22 cellular contexts compared by ENCODE assay signal in genomic region chr12:103816663-103817062, GRCh38. TPM values are rescaled to one million over a fixed set of nuclear protein-coding genes. Genes with fewer than 3 reads are reported as not detected.
DNase-seq lines count a peak whose midpoint lies in the region; ATAC-seq, FAIRE-seq and TF ChIP-seq lines count a peak whose summit lies in the region.
"Had no signal": no experiment of that assay in that cellular context is flagged by ENCODE, and none has a peak within 500 bp of the region (broad histone marks: within the 10 kb centered on the region; RNA-seq: fewer than 3 reads in every experiment).

No MANE protein-coding gene starts in this region.

- dilution Hi-C loops in endothelial cell of umbilical vein (cut with MboI; ENCODE audit: extremely low pct_ligation_motif_present, low sequenced_read_pairs) = no loop called here

- SMC1A ChIA-PET in GM12878 (lab: Charles Lee; ENCODE audit: uncharacterized antibody, unreplicated experiment) = interaction anchor here (1.4 kb wide), 1 partner anchor 35 kb away, joined by 4 read pairs; no protein-coding TSS in a partner anchor

- H3K9me3 ChIP-seq in HepG2 (ENCODE audit: low read length) = peaks cover 8% of the 10 kb centered on the region
- H3K9me3 ChIP-seq in right lobe of liver = no peaks in the 10 kb centered on the region
- H3K9me3 ChIP-seq in HEK293 (ENCODE audit: control insufficient read depth, insufficient read depth, low read depth, low read length) = no peaks in the 10 kb centered on the region
- no peaks in the 10 kb centered on the region; the same call in 2 of the 3 replicates for H3K9me3 ChIP-seq in GM12878 (replicated peaks; ENCODE audit: control insufficient read depth, insufficient read depth, low read length)
- no peaks in the 10 kb centered on the region for H3K9me3 ChIP-seq in endothelial cell of umbilical vein (replicated peaks; ENCODE audit: control insufficient read depth, insufficient read depth, low read length)
- H3K9me3 ChIP-seq: Caco-2 had no signal

- H3K79me2 ChIP-seq in HepG2 (ENCODE audit: insufficient read depth, low read length) = peaks cover 12% of the 10 kb centered on the region
- no peaks in the 10 kb centered on the region for H3K79me2 ChIP-seq in GM12878 (ENCODE audit: control insufficient read depth, insufficient read depth, low read length)
- no peaks in the 10 kb centered on the region for H3K79me2 ChIP-seq in endothelial cell of umbilical vein (ENCODE audit: control insufficient read depth, insufficient read depth, low read length)

- POLR2A ChIA-PET in HepG2 (lab: Yijun Ruan, JAX) (no interaction called here), HEK293 (lab: Yijun Ruan, JAX) (interaction anchor here (0.7 kb wide), 1 partner anchor 35 kb away, joined by 3 read pairs; no protein-coding TSS in a partner anchor), GM12878 (lab: Charles Lee) (interaction anchor here (0.6 kb wide), 1 partner anchor 470 kb away, joined by 4 read pairs; no protein-coding TSS in a partner anchor), endothelial cell of umbilical vein (lab: Charles Lee) (no interaction called here)

- no peak overlapping the region for H3K9ac ChIP-seq in HepG2 (ENCODE audit: insufficient read depth, low read depth, low read length)
- no peak overlapping the region for H3K9ac ChIP-seq in GM12878 (ENCODE audit: control insufficient read depth, insufficient read depth, low read length)
- H3K9ac ChIP-seq in endothelial cell of umbilical vein (replicated peaks; ENCODE audit: extremely low read depth, insufficient read depth, low read length) = no peak overlapping the region
- H3K9ac ChIP-seq: BLaER1 treated with 17β-estradiol and CSF1 and Interleukin-3, amounts not matched to agents 10 nM and 100 nM had no signal

- CTCF ChIA-PET in HepG2 (lab: Yijun Ruan, JAX; ENCODE audit: low intra/inter-chr PET ratio, low total read pairs) = no interaction called here
- CTCF ChIA-PET in HEK293 (lab: Yijun Ruan, JAX) = no interaction called here
- CTCF ChIA-PET in GM12878 (lab: Yijun Ruan, JAX) = interaction anchor here (1.0 kb wide), 1 partner anchor 17 kb away, joined by 3 read pairs; no protein-coding TSS in a partner anchor
- CTCF ChIA-PET in endothelial cell of umbilical vein (lab: Charles Lee) = interaction anchor here (0.6 to 0.9 kb wide), 2 partner anchors 10 to 1721 kb away, joined by 3 read pairs; no protein-coding TSS in a partner anchor

- TF ChIP-seq CTCF in HepG2 (CRISPR knock-in tag; IDR thresholded peaks at IDR 0.05) (no peak), right lobe of liver (IDR thresholded peaks at IDR 0.05) (no peak), HEK293 (tag by site-specific recombination; IDR thresholded peaks at IDR 0.05) (no peak), GM12878 (IDR thresholded peaks at IDR 0.05 in 2 of 3, conservative IDR thresholded peaks at IDR 0.05 in 1 of 3; ENCODE audit: control insufficient read depth in 2 of 3, extremely low read depth in 1 of 3, insufficient read depth in 1 of 3, low read depth in 3 of 3, low read length in 3 of 3) (no peak), endothelial cell of umbilical vein (IDR thresholded peaks at IDR 0.05; ENCODE audit: extremely low read depth in 1 of 2, insufficient read depth in 1 of 2, low read depth in 1 of 2, low read length in 2 of 2) (no peak)

- no peaks in the 10 kb centered on the region for H3K9me1 ChIP-seq in endothelial cell of umbilical vein (replicated peaks; ENCODE audit: control insufficient read depth, extremely low read depth, insufficient read depth, low read length)

- RAD21 ChIA-PET in GM12878 (lab: Charles Lee; ENCODE audit: unreplicated experiment) = interaction anchor here (0.6 kb wide), 1 partner anchor 143 kb away, joined by 3 read pairs; no protein-coding TSS in a partner anchor

- H4K20me1 ChIP-seq in HepG2 (ENCODE audit: insufficient read depth, low read length) (no peaks in the 10 kb centered on the region), GM12878 (ENCODE audit: control insufficient read depth, insufficient read depth) (no peaks in the 10 kb centered on the region), endothelial cell of umbilical vein (replicated peaks; ENCODE audit: control insufficient read depth, extremely low read depth, insufficient read depth, low read length) (no peaks in the 10 kb centered on the region)

- H3K4me1 ChIP-seq in HepG2 (ENCODE audit: insufficient read depth, low read length) (no peaks in the 10 kb centered on the region), right lobe of liver (no peaks in the 10 kb centered on the region), HEK293 (ENCODE audit: control insufficient read depth, insufficient read depth, low read length) (no peaks in the 10 kb centered on the region), GM12878 (ENCODE audit: control insufficient read depth, insufficient read depth, low read length) (no peaks in the 10 kb centered on the region), endothelial cell of umbilical vein (ENCODE audit: control insufficient read depth, extremely low read depth, insufficient read depth, low read length) (no peaks in the 10 kb centered on the region)
- H3K4me1 ChIP-seq: Caco-2 had no signal

- TF ChIP-seq POLR2A in HepG2 (IDR thresholded peaks at IDR 0.05; ENCODE audit: insufficient read depth in 1 of 2, low read depth in 2 of 2, low read length in 2 of 2) = no peak
- no peak for TF ChIP-seq POLR2A in right lobe of liver (IDR thresholded peaks at IDR 0.05)
- no peak for TF ChIP-seq POLR2A in GM12878 (IDR thresholded peaks at IDR 0.05; ENCODE audit: low read depth, low read length)
- TF ChIP-seq POLR2A in endothelial cell of umbilical vein (IDR thresholded peaks at IDR 0.05; ENCODE audit: low read depth, low read length) = no peak

- in situ Hi-C loops in HepG2 (cut with HindIII; ENCODE audit: extremely low pct_ligation_motif_present, low pct_unique_long_range_greater_than_20kb) = no loop called here
- in situ Hi-C loops in GM12878 (cut with MboI) = no loop called here

- H3K4me2 ChIP-seq in HepG2 (ENCODE audit: low read depth, low read length) = no peak overlapping the region
- no peak overlapping the region for H3K4me2 ChIP-seq in GM12878 (ENCODE audit: control insufficient read depth, insufficient read depth)
- no peak overlapping the region for H3K4me2 ChIP-seq in endothelial cell of umbilical vein (ENCODE audit: insufficient read depth, low read length)
- H3K4me2 ChIP-seq: BLaER1 treated with 17β-estradiol and CSF1 and Interleukin-3, amounts not matched to agents 10 nM and 100 nM had no signal

- ATAC-seq in HepG2 (no peak), right lobe of liver (no peak), GM12878 (no peak), HG03457 (IDR thresholded peaks at IDR 0.05; ENCODE audit: unreplicated experiment) (no peak)
- ATAC-seq: CD8-positive, alpha-beta T cell had no signal

- no peak for DNase-seq in HepG2 (ENCODE audit: low spot score)
- no peak for DNase-seq in right lobe of liver
- no peak for DNase-seq in GM12878 (ENCODE audit: low read depth, low spot score)
- DNase-seq in endothelial cell of umbilical vein (ENCODE audit: low read depth, low spot score) = no peak
- no peak for DNase-seq in NCI-H128 (lab: John Stamatoyannopoulos, UW; ENCODE audit: unreplicated experiment)
- no peak for DNase-seq in islet precursor cell
- DNase-seq: 8988T; AML-193; Caco-2; Calu3; CD4-positive, alpha-beta T cell; CD8-positive, alpha-beta T cell; DMS79 treated with DMSO at 0.1 percent for 48 hours; GF-D8 had no signal

- no TSS peak for BruUV-seq in HepG2 (replicated peaks; lab: Mats Ljungman, UMichigan)
- BruUV-seq in GM12878 (replicated peaks; lab: Mats Ljungman, UMichigan) = no TSS peak
- BruUV-seq in endothelial cell of umbilical vein (replicated peaks; lab: Mats Ljungman, UMichigan) = no TSS peak

- no peak for FAIRE-seq in HepG2 (lab: Jason Lieb, UNC)
- no peak for FAIRE-seq in GM12878 (lab: Jason Lieb, UNC)
- no peak for FAIRE-seq in endothelial cell of umbilical vein (lab: Jason Lieb, UNC)
- FAIRE-seq: A204.1, D721Med, G401.6, GM12892 had no signal

- 95% methylated on average over 1 of the region's 1 CpG for WGBS in HepG2 (ENCODE audit: low lambda C conversion rate)
- WGBS in right lobe of liver (ENCODE audit: insufficient coverage, low coverage, low lambda C conversion rate, missing lambda C conversion rate) = 100% methylated on average over 1 of the region's 1 CpG
- 100% methylated on average over 1 of the region's 1 CpG for WGBS in GM12878 (ENCODE audit: insufficient coverage, insufficient replicate concordance, low lambda C conversion rate, missing lambda C conversion rate)

- H3K4me3 ChIP-seq in HepG2 (replicated peaks in 1 of 3; ENCODE audit: insufficient read depth in 1 of 3, low read depth in 2 of 3, low read length in 3 of 3) (no peak overlapping the region), right lobe of liver (no peak overlapping the region), HEK293 (ENCODE audit: low read depth, low read length) (no peak overlapping the region), GM12878 (no peak overlapping the region), endothelial cell of umbilical vein (replicated peaks in 1 of 3; ENCODE audit: insufficient read depth in 1 of 3, low read depth in 1 of 3, low read length in 3 of 3) (no peak overlapping the region)
- H3K4me3 ChIP-seq: BLaER1 treated with 17β-estradiol and CSF1 and Interleukin-3, amounts not matched to agents 10 nM and 100 nM had no signal

- H3K27me3 ChIP-seq in HepG2 (ENCODE audit: control insufficient read depth in 1 of 2, insufficient read depth in 2 of 2, low read length in 2 of 2) (no peaks in the 10 kb centered on the region), right lobe of liver (no peaks in the 10 kb centered on the region), GM12878 (replicated peaks in 1 of 2; ENCODE audit: control insufficient read depth in 2 of 2, insufficient read depth in 2 of 2, low read length in 1 of 2) (no peaks in the 10 kb centered on the region), endothelial cell of umbilical vein (ENCODE audit: control insufficient read depth in 2 of 2, insufficient read depth in 2 of 2, low read length in 2 of 2) (no peaks in the 10 kb centered on the region)
- H3K27me3 ChIP-seq: BLaER1 treated with 17β-estradiol and CSF1 and Interleukin-3, amounts not matched to agents 10 nM and 100 nM had no signal

- intact Hi-C loops in HepG2 (cut with micrococcal nuclease; ENCODE audit: unreplicated experiment) (no loop called here), right lobe of liver (cut with DNase I) (no loop called here), GM12878 (cut with micrococcal nuclease; ENCODE audit: unreplicated experiment) (no loop called here), endothelial cell of umbilical vein (cut with micrococcal nuclease) (no loop called here)

- H3K36me3 ChIP-seq in HepG2 (replicated peaks in 1 of 2; ENCODE audit: control insufficient read depth in 1 of 2, insufficient read depth in 2 of 2, low read length in 2 of 2) (peaks cover 11 to 28% of the 10 kb centered on the region in 2 experiments), right lobe of liver (no peaks in the 10 kb centered on the region), HEK293 (ENCODE audit: control insufficient read depth in 2 of 2, insufficient read depth in 1 of 2, low read length in 2 of 2) (peaks cover 5 to 27% of the 10 kb centered on the region in 2 experiments; a peak in 1 of 3 replicates), GM12878 (ENCODE audit: control insufficient read depth in 2 of 2, insufficient read depth in 2 of 2, low read length in 1 of 2) (no peaks in the 10 kb centered on the region; a peak in 1 of 4 replicates), endothelial cell of umbilical vein (ENCODE audit: control insufficient read depth in 2 of 2, extremely low read depth in 1 of 2, insufficient read depth in 2 of 2, low read length in 2 of 2) (peaks cover 0 to 2% of the 10 kb centered on the region in 2 experiments)

- TF ChIP-seq EP300 in HepG2 (IDR thresholded peaks at IDR 0.05; ENCODE audit: low read depth in 2 of 2, low read length in 2 of 2) (no peak), HepG2 (CRISPR knock-in tag; IDR thresholded peaks at IDR 0.05; ENCODE audit: borderline replicate concordance) (no peak), GM12878 (IDR thresholded peaks at IDR 0.05; ENCODE audit: borderline replicate concordance in 1 of 2, control insufficient read depth in 1 of 2, low read depth in 2 of 2, low read length in 2 of 2) (no peak)

- H2AFZ ChIP-seq in HepG2 (ENCODE audit: low read length) (no peak overlapping the region), GM12878 (ENCODE audit: control insufficient read depth, low read depth, low read length) (no peak overlapping the region), endothelial cell of umbilical vein (ENCODE audit: low read depth, low read length) (no peak overlapping the region)

- TF ChIP-seq RAD21 in HepG2 (CRISPR knock-in tag; IDR thresholded peaks at IDR 0.05) (no peak), GM12878 (IDR thresholded peaks at IDR 0.05; ENCODE audit: insufficient read depth, low read depth, low read length) (no peak)

- H3K27ac ChIP-seq in HepG2 (ENCODE audit: extremely low read length, insufficient read depth, low read length) = no peak overlapping the region
- no peak overlapping the region for H3K27ac ChIP-seq in right lobe of liver
- H3K27ac ChIP-seq in HEK293 (ENCODE audit: extremely low read depth, low read depth, low read length) = no peak overlapping the region
- H3K27ac ChIP-seq in GM12878 (ENCODE audit: control insufficient read depth, insufficient read depth) = no peak overlapping the region
- H3K27ac ChIP-seq in endothelial cell of umbilical vein (ENCODE audit: insufficient read depth, low read depth, low read length) = no peak overlapping the region
- H3K27ac ChIP-seq: BLaER1 treated with 17β-estradiol and CSF1 and Interleukin-3, amounts not matched to agents 10 nM and 100 nM; C4-2B had no signal

RNA-seq across cellular contexts. Expression of gene NT5DC3, which starts 24.4 kb away (rescaled TPM):
- 6.6 and 7.4 TPM in 2 replicates for total RNA-seq in HepG2 (2016; rRNA removed; fragmentation: Illumina TruSeq; extraction: Trizol)
- total RNA-seq in HepG2 (2016; cell fraction: cytosol; rRNA removed; fragmentation: Illumina TruSeq; extraction: Trizol; ENCODE audit: low read depth) = 1.7 and 2.3 TPM in 2 replicates
- total RNA-seq in HepG2 (2016; cell fraction: insoluble cytoplasmic fraction; rRNA removed; fragmentation: Illumina TruSeq; extraction: Trizol) = 6.1 and 6.6 TPM in 2 replicates
- 2.8 and 2.9 TPM in 2 replicates for total RNA-seq in HepG2 (2016; cell fraction: membrane; rRNA removed; fragmentation: Illumina TruSeq; extraction: Trizol)
- total RNA-seq in HepG2 (2016; cell fraction: nucleus; rRNA removed; fragmentation: Illumina TruSeq; extraction: Trizol) = 8.2 and 14.2 TPM in 2 replicates
- polyA plus RNA-seq in HepG2 (2011; rRNA removed) = 2.8 and 3.2 TPM in 2 replicates
- polyA plus RNA-seq in HepG2 (2011; cell fraction: cytosol; rRNA removed) = 1.8 and 2.3 TPM in 2 replicates
- polyA plus RNA-seq in HepG2 (2011; cell fraction: nucleus; rRNA removed) = 4.3 and 4.9 TPM in 2 replicates
- 2.9 and 4.9 TPM in 2 replicates for polyA plus RNA-seq in HepG2 (2012)
- 0.17 and 0.21 TPM in 2 replicates for polyA plus RNA-seq in HepG2 (2016; cell fraction: cytosol; fragmentation: Illumina TruSeq; extraction: Trizol; ENCODE audit: low read depth)
- 3.7 and 4.3 TPM in 2 replicates for polyA plus RNA-seq in HepG2 (2016; cell fraction: insoluble cytoplasmic fraction; fragmentation: Illumina TruSeq; extraction: Trizol; ENCODE audit: low read depth)
- 0.42 and 0.64 TPM in 2 replicates for polyA plus RNA-seq in HepG2 (2016; cell fraction: membrane; fragmentation: Illumina TruSeq; extraction: Trizol; ENCODE audit: low read depth)
- polyA plus RNA-seq in HepG2 (2016; cell fraction: nucleus; fragmentation: Illumina TruSeq; extraction: Trizol; ENCODE audit: insufficient read depth, low read depth) = 14.0 and 14.9 TPM in 2 replicates
- polyA minus RNA-seq in HepG2 (2011; rRNA and poly(A)+ RNA removed; ENCODE audit: low replicate concordance) = 3.9 and 6.2 TPM in 2 replicates
- 4.0 and 4.6 TPM in 2 replicates for polyA minus RNA-seq in HepG2 (2011; cell fraction: cytosol; rRNA and poly(A)+ RNA removed)
- 7.8 and 12.2 TPM in 2 replicates for polyA minus RNA-seq in HepG2 (2011; cell fraction: nucleus; rRNA and poly(A)+ RNA removed)
- total RNA-seq in right lobe of liver = 10 to 100 TPM in 1 of 6 experiments, 1 to 10 TPM in 5; 3.3 to 10.2 (median 6.6) TPM
- 13.1 and 16.1 TPM in 2 replicates for total RNA-seq in GM12878 (2013; cell fraction: nucleolus; rRNA removed)
- 8.1 and 9.8 TPM in 2 replicates for total RNA-seq in GM12878 (2014; rRNA removed)
- total RNA-seq in GM12878 (2014; rRNA removed; fragmentation: Illumina TruSeq; extraction: Trizol) = 7.3 and 8.2 TPM in 2 replicates
- 10.0 and 10.1 TPM in 2 replicates for total RNA-seq in GM12878 (2021)
- polyA plus RNA-seq in GM12878 (2011; ENCODE audit: low read depth) = 2.4 TPM
- 2.5 and 2.6 TPM in 2 replicates for polyA plus RNA-seq in GM12878 (2011; rRNA removed)
- 2.2 and 2.8 TPM in 2 replicates for polyA plus RNA-seq in GM12878 (2011; cell fraction: cytosol; rRNA removed)
- 2.7 and 3.3 TPM in 2 replicates for polyA plus RNA-seq in GM12878 (2011; cell fraction: nucleus; rRNA removed)
- polyA plus RNA-seq in GM12878 (2012) = 1.8 and 2.5 TPM in 2 replicates
- 4.2 and 5.2 TPM in 2 replicates for polyA plus RNA-seq in GM12878 (2014; fragmentation: Illumina TruSeq; extraction: Trizol)
- 10 to 100 TPM in 1 of 2 experiments, 1 to 10 TPM in 1; 2.0 to 12.4 TPM for polyA plus RNA-seq in GM12878 (2014; fragmentation: Nextera tagmentation; extraction: Ambion mirVana)
- polyA plus RNA-seq in GM12878 (2014; rRNA removed) = 5.1 and 5.4 TPM in 2 replicates
- 1 to 10 TPM; 4.8 to 6.6 TPM for polyA plus RNA-seq in GM12878 (2016; fragmentation: Nextera tagmentation; extraction: Ambion mirVana)
- 7.1 and 8.9 TPM in 2 replicates for polyA minus RNA-seq in GM12878 (2011; rRNA and poly(A)+ RNA removed)
- 2.3 and 3.7 TPM in 2 replicates for polyA minus RNA-seq in GM12878 (2011; cell fraction: cytosol; rRNA and poly(A)+ RNA removed)
- 2.5 and 4.0 TPM in 2 replicates for polyA minus RNA-seq in GM12878 (2011; cell fraction: nucleus; rRNA and poly(A)+ RNA removed)
- total RNA-seq in endothelial cell of umbilical vein = 6.4 and 6.7 TPM in 2 replicates
- 1.2 and 1.5 TPM in 2 replicates for polyA plus RNA-seq in endothelial cell of umbilical vein
- 1.5 TPM in 2 replicates for polyA plus RNA-seq in endothelial cell of umbilical vein (2011; cell fraction: cytosol; rRNA removed)
- 2.6 and 3.0 TPM in 2 replicates for polyA plus RNA-seq in endothelial cell of umbilical vein (2011; cell fraction: nucleus; rRNA removed)
- polyA plus RNA-seq in endothelial cell of umbilical vein (2012) = 3.0 and 3.5 TPM in 2 replicates
- polyA minus RNA-seq in endothelial cell of umbilical vein = 2.5 and 3.5 TPM in 2 replicates
- 2.3 TPM for polyA minus RNA-seq in endothelial cell of umbilical vein (2011; cell fraction: cytosol; rRNA and poly(A)+ RNA removed)
- 2.9 and 5.0 TPM in 2 replicates for polyA minus RNA-seq in endothelial cell of umbilical vein (2011; cell fraction: nucleus; rRNA and poly(A)+ RNA removed)

Comparison
In these comparisons a context has a peak if more than half of its experiments do, and no peak if none do; other contexts are left out.
1. CTCF ChIA-PET loops: an anchor here in GM12878 (1.0 kb wide) and endothelial cell of umbilical vein (0.6 to 0.9 kb wide); none called in HepG2 and HEK293.
2. POLR2A ChIA-PET loops: an anchor here in HEK293 (0.7 kb wide) and GM12878 (0.6 kb wide); none called in HepG2 and endothelial cell of umbilical vein.
3. Of the 63 proteins assayed by ChIP-seq in both HepG2 and HEK293: peak only in HepG2: none; only in HEK293: ATF2, ZBTB21 and ZNF629; in both: none; in neither: 60.